21 cellular contexts compared by ENCODE assay signal in the genomic region with DNA sequence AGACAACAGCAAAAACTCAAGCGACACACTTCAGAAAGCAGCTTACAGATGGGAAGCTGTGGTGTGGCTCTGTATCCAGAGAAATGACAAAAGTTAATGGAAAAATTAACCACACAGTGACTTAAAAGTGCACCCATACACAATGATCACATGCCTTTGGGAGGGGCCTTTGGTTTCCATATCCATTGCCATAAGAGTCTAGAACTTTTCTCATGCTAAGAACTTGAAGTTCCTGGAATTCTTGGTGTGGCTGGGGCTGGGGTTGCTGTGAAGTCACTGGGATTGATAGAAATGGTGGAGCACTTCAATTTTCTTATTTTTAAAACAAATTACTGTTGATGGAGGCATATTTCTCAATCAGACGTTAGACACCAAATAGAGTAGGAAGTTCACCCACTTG.
DNase-seq lines count a peak whose midpoint lies in the region; ATAC-seq and TF ChIP-seq lines count a peak whose summit lies in the region.
"Had no signal": no experiment of that assay in that cellular context is flagged by ENCODE, and none has a peak within 500 bp of the region (broad histone marks: within the 10 kb centered on the region; RNA-seq: fewer than 3 reads in every experiment).

No MANE protein-coding gene starts in this region.

- peak overlapping the region; percentile 41; the same call in 1 of the 2 replicates for H3K9ac ChIP-seq in HUES48 (ENCODE audit: low read depth, low read length)
- H3K9ac ChIP-seq: BLaER1 treated with 17β-estradiol and CSF1 and Interleukin-3, amounts not matched to agents 10 nM and 100 nM had no signal

- CTCF ChIA-PET in WTC11 (lab: Charles Lee): interaction anchor here (1.0 kb wide), 1 partner anchor 11 kb away, joined by 3 read pairs; no protein-coding TSS in a partner anchor

- POLR2A ChIA-PET in WTC11 (lab: Charles Lee): no interaction called here

- TF ChIP-seq CTCF in DOHH2 (IDR thresholded peaks at IDR 0.05; ENCODE audit: low read depth, low read length, poor library complexity, severe bottlenecking) (no peak), WTC11 (IDR thresholded peaks at IDR 0.05) (no peak), type B pancreatic cell (conservative IDR thresholded peaks at IDR 0.05) (no peak)

- no peaks in the 10 kb centered on the region for H4K20me1 ChIP-seq in DOHH2 (ENCODE audit: control insufficient read depth, insufficient read depth, low read depth, low read length)
- H4K20me1 ChIP-seq: BLaER1 treated with 17β-estradiol and CSF1 and Interleukin-3, amounts not matched to agents 10 nM and 100 nM had no signal

- peaks cover 15% of the 10 kb centered on the region for H3K4me1 ChIP-seq in DOHH2 (ENCODE audit: control insufficient read depth, low read length)
- peaks cover 10% of the 10 kb centered on the region for H3K4me1 ChIP-seq in HUES48 (ENCODE audit: control insufficient read depth, insufficient read depth, low read length)

- H3K4me1 Mint-ChIP-seq in WTC11: peaks cover 18% of the 10 kb centered on the region
- H3K4me1 Mint-ChIP-seq in type B pancreatic cell (ENCODE audit: unreplicated experiment): peaks cover 5% of the 10 kb centered on the region
- H3K4me1 Mint-ChIP-seq: CD14-positive monocyte; CD8-positive, alpha-beta memory T cell had no signal

- DNase-seq in WTC11 (ENCODE audit: low spot score): no peak
- peak; percentile 15 for DNase-seq in iPS DF 19.7 (ENCODE audit: low read depth, low spot score)
- DNase-seq in DMS53 (lab: John Stamatoyannopoulos, UW): no peak
- no peak for DNase-seq in activated CD4-positive, alpha-beta T cell treated with anti-CD3 and anti-CD28 coated beads for 4 hours
- DNase-seq in type B pancreatic cell (ENCODE audit: extremely low spot score, unreplicated experiment): no peak
- DNase-seq: ACHN; AML-193; BE2C; CD4-positive, alpha-beta T cell; CD8-positive, alpha-beta memory T cell; DMS 273 treated with DMSO at 0.1 percent for 48 hours; DMS79 treated with DMSO at 0.1 percent for 48 hours; GOT3; H9 had no signal

- H3K27me3 ChIP-seq in DOHH2 (ENCODE audit: control insufficient read depth, low read length): no peaks in the 10 kb centered on the region
- H3K27me3 ChIP-seq in HUES48 (ENCODE audit: control insufficient read depth, insufficient read depth, low read length): no peaks in the 10 kb centered on the region
- H3K27me3 ChIP-seq: BE2C; BLaER1 treated with 17β-estradiol and CSF1 and Interleukin-3, amounts not matched to agents 10 nM and 100 nM had no signal

- peak overlapping the region; percentile 40; the same call in 1 of the 2 replicates for H3K4me2 ChIP-seq in DOHH2 (ENCODE audit: low read length)

- H3K9me3 Mint-ChIP-seq in WTC11 (peaks cover 7% of the 10 kb centered on the region), type B pancreatic cell (peaks cover 4% of the 10 kb centered on the region)

- H3K9me3 ChIP-seq in DOHH2 (ENCODE audit: control insufficient read depth, insufficient read depth, low read length) (no peaks in the 10 kb centered on the region), HUES48 (ENCODE audit: control insufficient read depth, insufficient read depth, low read length) (no peaks in the 10 kb centered on the region)
- H3K9me3 ChIP-seq: BE2C; BLaER1 treated with 17β-estradiol and CSF1 and Interleukin-3, amounts not matched to agents 10 nM and 100 nM had no signal

- H3K36me3 ChIP-seq in DOHH2 (ENCODE audit: control insufficient read depth, low read length) (peaks cover 7% of the 10 kb centered on the region; the same call in 1 of the 2 replicates), HUES48 (ENCODE audit: control insufficient read depth, insufficient read depth, low read length) (no peaks in the 10 kb centered on the region)
- H3K36me3 ChIP-seq: BE2C; BLaER1 treated with 17β-estradiol and CSF1 and Interleukin-3, amounts not matched to agents 10 nM and 100 nM had no signal

- peak overlapping the region; percentile 9; the same call in 1 of the 2 replicates for H3K27ac Mint-ChIP-seq in WTC11
- no peak overlapping the region for H3K27ac Mint-ChIP-seq in type B pancreatic cell
- H3K27ac Mint-ChIP-seq: CD14-positive monocyte; CD4-positive, alpha-beta T cell; CD8-positive, alpha-beta memory T cell had no signal

- ATAC-seq in WTC11: peak; percentile 79
- no peak for ATAC-seq in HG03521 (IDR thresholded peaks at IDR 0.05; ENCODE audit: unreplicated experiment)
- ATAC-seq: HCT116 had no signal

- H3K4me3 Mint-ChIP-seq in WTC11 (no peak overlapping the region), type B pancreatic cell (no peak overlapping the region)
- H3K4me3 Mint-ChIP-seq: CD14-positive monocyte; CD4-positive, alpha-beta T cell; CD8-positive, alpha-beta memory T cell; H9 had no signal

- H3K9me2 ChIP-seq in DOHH2 (replicated peaks; ENCODE audit: control insufficient read depth, low read length): no peaks in the 10 kb centered on the region

- H3K79me2 ChIP-seq in DOHH2 (ENCODE audit: control insufficient read depth, low read length): no peaks in the 10 kb centered on the region

- H3F3A ChIP-seq in DOHH2 (ENCODE audit: control insufficient read depth, insufficient read depth): no peaks in the 10 kb centered on the region

- H3K4me3 ChIP-seq in DOHH2 (ENCODE audit: low read length): no peak overlapping the region
- no peak overlapping the region; the same call in 1 of the 2 replicates for H3K4me3 ChIP-seq in HUES48 (ENCODE audit: low read depth, low read length)
- H3K4me3 ChIP-seq: BLaER1 treated with 17β-estradiol and CSF1 and Interleukin-3, amounts not matched to agents 10 nM and 100 nM had no signal

- peaks cover 5% of the 10 kb centered on the region for H3K27me3 Mint-ChIP-seq in WTC11 (ENCODE audit: low read depth)
- H3K27me3 Mint-ChIP-seq in type B pancreatic cell: peaks cover 38% of the 10 kb centered on the region
- H3K27me3 Mint-ChIP-seq: CD8-positive, alpha-beta memory T cell had no signal

- peaks cover 6% of the 10 kb centered on the region for H3K36me3 Mint-ChIP-seq in WTC11
- H3K36me3 Mint-ChIP-seq in type B pancreatic cell: no peaks in the 10 kb centered on the region
- H3K36me3 Mint-ChIP-seq: CD14-positive monocyte; CD8-positive, alpha-beta memory T cell had no signal

- H3K27ac ChIP-seq in DOHH2 (ENCODE audit: low read depth, low read length) (no peak overlapping the region), HUES48 (ENCODE audit: low read depth, low read length) (no peak overlapping the region)
- H3K27ac ChIP-seq: 22Rv1; BLaER1 treated with 17β-estradiol and CSF1 and Interleukin-3, amounts not matched to agents 10 nM and 100 nM had no signal

TF ChIP-seq in WTC11, 78 proteins besides CTCF, POLR2A, EP300 and RAD21 (continues in another document):
- TF ChIP-seq, protein P1, sequence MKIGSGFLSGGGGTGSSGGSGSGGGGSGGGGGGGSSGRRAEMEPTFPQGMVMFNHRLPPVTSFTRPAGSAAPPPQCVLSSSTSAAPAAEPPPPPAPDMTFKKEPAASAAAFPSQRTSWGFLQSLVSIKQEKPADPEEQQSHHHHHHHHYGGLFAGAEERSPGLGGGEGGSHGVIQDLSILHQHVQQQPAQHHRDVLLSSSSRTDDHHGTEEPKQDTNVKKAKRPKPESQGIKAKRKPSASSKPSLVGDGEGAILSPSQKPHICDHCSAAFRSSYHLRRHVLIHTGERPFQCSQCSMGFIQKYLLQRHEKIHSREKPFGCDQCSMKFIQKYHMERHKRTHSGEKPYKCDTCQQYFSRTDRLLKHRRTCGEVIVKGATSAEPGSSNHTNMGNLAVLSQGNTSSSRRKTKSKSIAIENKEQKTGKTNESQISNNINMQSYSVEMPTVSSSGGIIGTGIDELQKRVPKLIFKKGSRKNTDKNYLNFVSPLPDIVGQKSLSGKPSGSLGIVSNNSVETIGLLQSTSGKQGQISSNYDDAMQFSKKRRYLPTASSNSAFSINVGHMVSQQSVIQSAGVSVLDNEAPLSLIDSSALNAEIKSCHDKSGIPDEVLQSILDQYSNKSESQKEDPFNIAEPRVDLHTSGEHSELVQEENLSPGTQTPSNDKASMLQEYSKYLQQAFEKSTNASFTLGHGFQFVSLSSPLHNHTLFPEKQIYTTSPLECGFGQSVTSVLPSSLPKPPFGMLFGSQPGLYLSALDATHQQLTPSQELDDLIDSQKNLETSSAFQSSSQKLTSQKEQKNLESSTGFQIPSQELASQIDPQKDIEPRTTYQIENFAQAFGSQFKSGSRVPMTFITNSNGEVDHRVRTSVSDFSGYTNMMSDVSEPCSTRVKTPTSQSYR (CRISPR knock-in tag; IDR thresholded peaks at IDR 0.05): no peak
- TF ChIP-seq SOX15 (CRISPR knock-in tag; IDR thresholded peaks at IDR 0.05): no peak
- TF ChIP-seq, protein P2, sequence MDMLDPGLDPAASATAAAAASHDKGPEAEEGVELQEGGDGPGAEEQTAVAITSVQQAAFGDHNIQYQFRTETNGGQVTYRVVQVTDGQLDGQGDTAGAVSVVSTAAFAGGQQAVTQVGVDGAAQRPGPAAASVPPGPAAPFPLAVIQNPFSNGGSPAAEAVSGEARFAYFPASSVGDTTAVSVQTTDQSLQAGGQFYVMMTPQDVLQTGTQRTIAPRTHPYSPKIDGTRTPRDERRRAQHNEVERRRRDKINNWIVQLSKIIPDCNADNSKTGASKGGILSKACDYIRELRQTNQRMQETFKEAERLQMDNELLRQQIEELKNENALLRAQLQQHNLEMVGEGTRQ (CRISPR knock-in tag; IDR thresholded peaks at IDR 0.05): no peak
